Comparison of ENCODE assay signal across 19 cellular contexts in genomic region chr12:88375301-88375959, GRCh38.
DNase-seq lines count a peak whose midpoint lies in the region; ATAC-seq, FAIRE-seq and TF ChIP-seq lines count a peak whose summit lies in the region.
"Had no signal": no experiment of that assay in that cellular context is flagged by ENCODE, and none has a peak within 500 bp of the region (broad histone marks: within the 10 kb centered on the region; RNA-seq: fewer than 3 reads in every experiment).

No MANE protein-coding gene starts in this region.

- H3K4me3 ChIP-seq in breast epithelium (no peak overlapping the region), GM12878 (no peak overlapping the region)
- H3K4me3 ChIP-seq: GM23338 had no signal

- H4K20me1 ChIP-seq in GM12878 (ENCODE audit: control insufficient read depth, insufficient read depth) = no peaks in the 10 kb centered on the region

- POLR2A ChIA-PET in MCF 10A (lab: Yijun Ruan, JAX) = interaction anchor here (0.8 kb wide), 2 partner anchors 21 to 175 kb away, joined by 3 to 5 read pairs; no protein-coding TSS in a partner anchor
- POLR2A ChIA-PET in GM12878 (lab: Charles Lee) = no interaction called here
- POLR2A ChIA-PET in T-cell (lab: Charles Lee) = no interaction called here

- no peaks in the 10 kb centered on the region for H3K27me3 ChIP-seq in breast epithelium
- no peaks in the 10 kb centered on the region for H3K27me3 ChIP-seq in GM12878 (replicated peaks in 1 of 2; ENCODE audit: control insufficient read depth in 2 of 2, insufficient read depth in 2 of 2, low read length in 1 of 2)

- H3K9me3 Mint-ChIP-seq in MCF 10A (ENCODE audit: unreplicated experiment) (no peaks in the 10 kb centered on the region), T-cell (no peaks in the 10 kb centered on the region)
- H3K9me3 Mint-ChIP-seq: GM23338 had no signal

- BruUV-seq in MCF 10A (replicated peaks; lab: Mats Ljungman, UMichigan) (no TSS peak), GM12878 (replicated peaks; lab: Mats Ljungman, UMichigan) (no TSS peak)

- SMC1A ChIA-PET in GM12878 (lab: Charles Lee; ENCODE audit: uncharacterized antibody, unreplicated experiment) = interaction anchor here (2.5 kb wide), 1 partner anchor 10 kb away, joined by 8 read pairs; no protein-coding TSS in a partner anchor

- H3K9me3 ChIP-seq in breast epithelium (no peaks in the 10 kb centered on the region), GM12878 (replicated peaks; ENCODE audit: control insufficient read depth, insufficient read depth, low read length) (no peaks in the 10 kb centered on the region)

- peak; percentile 52 for FAIRE-seq in GM12878 (lab: Jason Lieb, UNC)
- FAIRE-seq: G401.6, HepG2, RCC 7860 had no signal

- peak; percentile 66 for DNase-seq in MCF 10A (ENCODE audit: unreplicated experiment)
- DNase-seq in breast epithelium (ENCODE audit: low spot score in 2 of 2) = no peak
- DNase-seq in GM12878 (ENCODE audit: low read depth, low spot score) = no peak
- DNase-seq in iris pigment epithelial cell (ENCODE audit: low read depth) = peak; percentile 52
- no peak for DNase-seq in caudate nucleus (lab: John Stamatoyannopoulos, UW)
- DNase-seq in cerebellar nuclear complex (lab: John Stamatoyannopoulos, UW) = no peak
- DNase-seq in T-cell = no peak
- no peak for DNase-seq in stimulated activated CD4-positive, alpha-beta T cell treated with anti-CD3 and anti-CD28 coated beads, Interleukin-4, amount 100 ng/mL, for 24 hours
- DNase-seq: DMS 273 treated with DMSO at 0.1 percent for 48 hours, NCI-H1694 treated with DMSO at 0.1 percent for 48 hours had no signal

- H3K27ac Mint-ChIP-seq in MCF 10A (ENCODE audit: low read depth, unreplicated experiment) (no peak overlapping the region), T-cell (no peak overlapping the region)
- H3K27ac Mint-ChIP-seq: B cell, GM23338 had no signal

- CTCF ChIA-PET in MCF 10A (lab: Yijun Ruan, JAX) (interaction anchor here (0.6 kb wide), 1 partner anchor 14 kb away, joined by 3 read pairs; no protein-coding TSS in a partner anchor), GM12878 (lab: Yijun Ruan, JAX) (interaction anchor here (0.8 to 1.2 kb wide), 2 partner anchors 18 to 133 kb away, joined by 3 to 10 read pairs; no protein-coding TSS in a partner anchor), T-cell (lab: Charles Lee) (no interaction called here)

- ATAC-seq in GM12878 = peak; percentile 20; the same call in 1 of the 3 replicates
- no peak for ATAC-seq in T-cell (replicated peaks in 1 of 4)
- ATAC-seq: GM23338, HCT116, HepG2, Right ventricle myocardium inferior had no signal

- in situ Hi-C loops in GM12878 (cut with MboI) = no loop called here

- H3K79me2 ChIP-seq in GM12878 (ENCODE audit: control insufficient read depth, insufficient read depth, low read length) = no peaks in the 10 kb centered on the region

- TF ChIP-seq POLR2A in breast epithelium (IDR thresholded peaks at IDR 0.05) = no peak
- no peak for TF ChIP-seq POLR2A in GM12878 (IDR thresholded peaks at IDR 0.05; ENCODE audit: low read depth, low read length)

- H3K36me3 Mint-ChIP-seq in MCF 10A (ENCODE audit: insufficient read depth, unreplicated experiment) (no peaks in the 10 kb centered on the region), T-cell (no peaks in the 10 kb centered on the region)

- H3K27ac ChIP-seq in breast epithelium (no peak overlapping the region), GM12878 (ENCODE audit: control insufficient read depth, insufficient read depth) (no peak overlapping the region), caudate nucleus (ENCODE audit: low read depth, low read length) (no peak overlapping the region)
- H3K27ac ChIP-seq: 22Rv1, KMS-11 had no signal

- H3K4me1 Mint-ChIP-seq in MCF 10A (ENCODE audit: insufficient read depth, unreplicated experiment) (no peaks in the 10 kb centered on the region), T-cell (no peaks in the 10 kb centered on the region)
- H3K4me1 Mint-ChIP-seq: B cell, GM23338 had no signal

- TF ChIP-seq CTCF in MCF 10A (IDR thresholded peaks at IDR 0.05; ENCODE audit: unreplicated experiment) (no peak), breast epithelium (IDR thresholded peaks at IDR 0.05) (no peak), GM12878 (IDR thresholded peaks at IDR 0.05 in 2 of 3, conservative IDR thresholded peaks at IDR 0.05 in 1 of 3; ENCODE audit: control insufficient read depth in 2 of 3, extremely low read depth in 1 of 3, insufficient read depth in 1 of 3, low read depth in 3 of 3, low read length in 3 of 3) (no peak)

- WGBS in GM12878 (ENCODE audit: insufficient coverage, insufficient replicate concordance, low lambda C conversion rate, missing lambda C conversion rate) = 11% methylated on average over 4 of the region's 4 CpGs

- H3K9ac ChIP-seq in GM12878 (ENCODE audit: control insufficient read depth, insufficient read depth, low read length) = no peak overlapping the region
- H3K9ac ChIP-seq: KMS-11 had no signal

- H3K36me3 ChIP-seq in breast epithelium (no peaks in the 10 kb centered on the region), GM12878 (ENCODE audit: control insufficient read depth in 2 of 2, insufficient read depth in 2 of 2, low read length in 1 of 2) (no peaks in the 10 kb centered on the region)

- no peaks in the 10 kb centered on the region for H3K4me1 ChIP-seq in breast epithelium
- no peaks in the 10 kb centered on the region for H3K4me1 ChIP-seq in GM12878 (ENCODE audit: control insufficient read depth, insufficient read depth, low read length)

- TF ChIP-seq EP300 in GM12878 (IDR thresholded peaks at IDR 0.05; ENCODE audit: borderline replicate concordance in 1 of 2, control insufficient read depth in 1 of 2, low read depth in 2 of 2, low read length in 2 of 2) = no peak

- RAD21 ChIA-PET in GM12878 (lab: Charles Lee; ENCODE audit: unreplicated experiment) = interaction anchor here (1.7 kb wide), 1 partner anchor 76 kb away, joined by 4 read pairs; no protein-coding TSS in a partner anchor

- intact Hi-C loops in MCF 10A (cut with micrococcal nuclease) = loop anchor here (10.0 kb wide), 1 partner anchor 51 kb away; no protein-coding TSS in a partner anchor
- intact Hi-C loops in breast epithelium (cut with DNase I; ENCODE audit: low total_unique reads) = no loop called here
- intact Hi-C loops in GM12878 (cut with micrococcal nuclease; ENCODE audit: unreplicated experiment) = no loop called here

- no peaks in the 10 kb centered on the region for H3K27me3 Mint-ChIP-seq in MCF 10A (ENCODE audit: insufficient read depth, unreplicated experiment)
- H3K27me3 Mint-ChIP-seq in T-cell = no peaks in the 10 kb centered on the region
- H3K27me3 Mint-ChIP-seq: B cell had no signal

- H2AFZ ChIP-seq in GM12878 (ENCODE audit: control insufficient read depth, low read depth, low read length) = no peak overlapping the region
- H2AFZ ChIP-seq: GM23338 had no signal

- H3K4me3 Mint-ChIP-seq in MCF 10A (ENCODE audit: unreplicated experiment) = no peak overlapping the region
- no peak overlapping the region for H3K4me3 Mint-ChIP-seq in T-cell
- H3K4me3 Mint-ChIP-seq: B cell, GM23338 had no signal

- no peak for TF ChIP-seq RAD21 in GM12878 (IDR thresholded peaks at IDR 0.05; ENCODE audit: insufficient read depth, low read depth, low read length)

- H3K4me2 ChIP-seq in GM12878 (ENCODE audit: control insufficient read depth, insufficient read depth) = no peak overlapping the region
- H3K4me2 ChIP-seq: GM23338, KMS-11 had no signal

TF ChIP-seq in GM12878, 131 proteins besides CTCF, POLR2A, EP300 and RAD21 (continues in another document):
- TF ChIP-seq SPI1 (IDR thresholded peaks at IDR 0.05; ENCODE audit: borderline replicate concordance, insufficient read depth, low read depth, low read length) (no peak), CEBPZ (IDR thresholded peaks at IDR 0.05; ENCODE audit: low read depth, low read length) (no peak), SUPT20H (IDR thresholded peaks at IDR 0.05; ENCODE audit: borderline replicate concordance, control insufficient read depth, low read depth, low read length) (no peak), NFXL1 (IDR thresholded peaks at IDR 0.05; ENCODE audit: borderline replicate concordance) (no peak), POLR2AphosphoS2 (IDR thresholded peaks at IDR 0.05; ENCODE audit: low read depth, low read length) (no peak), ZNF207 (IDR thresholded peaks at IDR 0.05; ENCODE audit: borderline replicate concordance) (no peak), EGR1 (IDR thresholded peaks at IDR 0.05; ENCODE audit: borderline replicate concordance in 1 of 2, low read depth in 2 of 2, low read length in 2 of 2) (no peak)

Comparison
In these comparisons a context has a peak if more than half of its experiments do, and no peak if none do; other contexts are left out.
1. DNase-seq: peak in MCF 10A (single experiment) and iris pigment epithelial cell (single experiment); none in breast epithelium (0 of 2), GM12878 (single experiment), caudate nucleus (0 of 61), cerebellar nuclear complex (0 of 2), T-cell (0 of 34) and stimulated activated CD4-positive, alpha-beta T cell treated with anti-CD3 and anti-CD28 coated beads, Interleukin-4, amount 100 ng/mL, for 24 hours (single experiment).
2. CTCF ChIA-PET loops: an anchor here in MCF 10A (0.6 kb wide) and GM12878 (0.8 to 1.2 kb wide); none called in T-cell.